In genomic region chr17:78345791-78346494, GRCh38 we compare ENCODE assay signal across 10 cellular contexts.
"Had no signal": no experiment of that assay in that cellular context is flagged by ENCODE, and none has a peak within 500 bp of the region (broad histone marks: within the 10 kb centered on the region; RNA-seq: fewer than 3 reads in every experiment).

No MANE protein-coding gene starts in this region.

- H3K27ac ChIP-seq: neutrophil, tibial nerve had no signal

- H3K27ac Mint-ChIP-seq: activated B cell treated with CpG ODN at 0.5 μM for 24 hours, endodermal cell had no signal

- H3K4me3 Mint-ChIP-seq: activated B cell treated with CpG ODN at 0.5 μM for 24 hours; endodermal cell; stimulated activated effector memory CD8-positive, alpha-beta T cell treated with anti-CD3 and anti-CD28 coated beads, Interleukin-12 subunit alpha, Interleukin-12 subunit beta, amount 100 ng/mL, for 72 hours had no signal

- H3K27me3 ChIP-seq: tibial nerve had no signal

- H3K9me3 Mint-ChIP-seq: activated B cell treated with CpG ODN at 0.5 μM for 24 hours; activated naive CD4-positive, alpha-beta T cell treated with anti-CD3 and anti-CD28 coated beads, Interleukin-2, amount 50 U/mL, for 24 hours; endodermal cell; stimulated activated effector memory CD8-positive, alpha-beta T cell treated with anti-CD3 and anti-CD28 coated beads, Interleukin-12 subunit alpha, Interleukin-12 subunit beta, amount 100 ng/mL, for 72 hours had no signal

- H3K36me3 ChIP-seq: neutrophil, tibial nerve had no signal

- ATAC-seq: left cardiac atrium; right cardiac atrium; stimulated activated effector memory CD8-positive, alpha-beta T cell treated with anti-CD3 and anti-CD28 coated beads, Interleukin-12 subunit alpha, Interleukin-12 subunit beta, amount 100 ng/mL, for 72 hours had no signal

- H3K27me3 Mint-ChIP-seq: activated B cell treated with CpG ODN at 0.5 μM for 24 hours; activated naive CD4-positive, alpha-beta T cell treated with anti-CD3 and anti-CD28 coated beads, Interleukin-2, amount 50 U/mL, for 24 hours had no signal

- DNase-seq: activated B cell treated with CpG ODN at 0.5 μM for 24 hours; activated T-cell treated with anti-CD3 and anti-CD28 coated beads, Interleukin-2, amount 50 U/mL, for 1 hour; glutamatergic neuron; left cardiac atrium had no signal

- H3K4me3 ChIP-seq: tibial nerve had no signal

- H3K4me1 Mint-ChIP-seq: endodermal cell had no signal

- H3K9me3 ChIP-seq: neutrophil, tibial nerve had no signal

- H3K36me3 Mint-ChIP-seq: activated naive CD4-positive, alpha-beta T cell treated with anti-CD3 and anti-CD28 coated beads, Interleukin-2, amount 50 U/mL, for 24 hours had no signal
